Comparison of ENCODE assay signal across 10 cellular contexts in the genomic region with DNA sequence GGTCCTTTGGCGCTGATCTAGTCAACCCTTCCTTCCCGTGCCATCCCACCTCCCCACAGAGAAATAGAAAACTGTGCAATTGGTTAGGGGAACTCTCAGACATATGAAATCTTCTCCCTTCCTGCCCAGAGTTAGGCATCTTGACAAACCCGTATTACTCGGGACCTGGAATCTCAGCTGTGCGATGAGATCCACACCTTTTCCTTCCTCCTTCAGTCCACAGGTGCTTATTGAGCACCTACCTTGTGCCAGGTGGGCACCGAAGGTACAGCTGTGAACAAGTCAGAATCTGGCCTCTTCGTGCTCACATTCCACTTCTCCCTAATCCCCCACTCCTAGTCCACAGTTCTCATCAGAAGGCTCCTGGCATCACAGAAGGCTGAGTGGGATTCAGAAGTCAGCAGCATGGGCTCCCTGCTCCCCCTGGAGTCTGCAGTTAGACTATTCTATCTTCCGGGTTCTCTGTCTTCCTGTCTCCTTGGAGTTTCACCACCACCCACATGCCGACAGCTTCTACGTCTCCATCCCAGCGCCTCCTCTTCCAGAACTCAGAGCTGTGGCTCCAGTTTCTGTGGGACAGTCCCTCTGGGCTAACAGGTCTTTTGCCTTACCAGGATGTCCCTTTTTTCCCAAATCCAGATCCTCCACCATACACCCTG. TPM values are rescaled to one million over a fixed set of nuclear protein-coding genes. Genes with fewer than 3 reads are reported as not detected.
DNase-seq lines count a peak whose midpoint lies in the region; ATAC-seq and TF ChIP-seq lines count a peak whose summit lies in the region.
"Had no signal": no experiment of that assay in that cellular context is flagged by ENCODE, and none has a peak within 500 bp of the region (broad histone marks: within the 10 kb centered on the region; RNA-seq: fewer than 3 reads in every experiment).

No MANE protein-coding gene starts in this region.

- DNase-seq in AG09319 (ENCODE audit: extremely low read depth, low read depth) (no peak), Daoy (ENCODE audit: low read depth) (peak; percentile 45), RPMI7951 (ENCODE audit: low read depth) (peak; percentile 17), fibroblast of villous mesenchyme (ENCODE audit: low read depth) (peak; percentile 14), NAMALWA (ENCODE audit: low spot score) (no peak), HAP-1 (ENCODE audit: low spot score in 2 of 2) (no peak)
- DNase-seq in CD8-positive, alpha-beta memory T cell, result no peak

- ATAC-seq in HG02642 (IDR thresholded peaks at IDR 0.05; ENCODE audit: poor library complexity, unreplicated experiment), result no peak

- in situ Hi-C loops in HAP-1 (cut with MboI; ENCODE audit: low sequenced_read_pairs), result loop anchor here (5.0 kb wide), 1 partner anchor 81 kb away; no protein-coding TSS in a partner anchor

- no peaks in the 10 kb centered on the region for H3K9me3 ChIP-seq in HAP-1
- H3K9me3 ChIP-seq in CD8-positive, alpha-beta memory T cell (ENCODE audit: low read length), result no peaks in the 10 kb centered on the region

- 0 out of 2 replicates have a peak, but pooled peaks have one; percentile 1 for TF ChIP-seq CTCF in AG09319 (IDR thresholded peaks at IDR 0.05; ENCODE audit: low read depth, low read length)
- TF ChIP-seq CTCF in fibroblast of villous mesenchyme (IDR thresholded peaks at IDR 0.05; ENCODE audit: insufficient read depth, low read depth, low read length), result peak; percentile 14

- no peaks in the 10 kb centered on the region for H3K9me3 Mint-ChIP-seq in CD8-positive, alpha-beta memory T cell
- H3K9me3 Mint-ChIP-seq: stimulated activated memory B cell treated with anti-CD40 and anti-IgM and Interleukin-4, amounts not matched to agents 10 μg/mL and 1 μg/mL and 100 μg/mL, for 72 hours had no signal

- POLR2A ChIA-PET in CD8-positive, alpha-beta memory T cell (lab: Charles Lee), result no interaction called here

- H3K4me1 Mint-ChIP-seq in CD8-positive, alpha-beta memory T cell, result peaks cover 0 to 2% (median 0%) of the 10 kb centered on the region in 3 donors

- no peak overlapping the region for H3K27ac ChIP-seq in CD8-positive, alpha-beta memory T cell (ENCODE audit: low read depth, low read length)

- H3K4me3 ChIP-seq in fibroblast of villous mesenchyme (ENCODE audit: low read depth, low read length) (no peak overlapping the region), HAP-1 (no peak overlapping the region)
- H3K4me3 ChIP-seq in CD8-positive, alpha-beta memory T cell (ENCODE audit: low read length), result no peak overlapping the region

- peak overlapping the region in 1 of 8 donors; percentile 21 for H3K27ac Mint-ChIP-seq in CD8-positive, alpha-beta memory T cell
- H3K27ac Mint-ChIP-seq: stimulated activated memory B cell treated with anti-CD40 and anti-IgM and Interleukin-4, amounts not matched to agents 10 μg/mL and 1 μg/mL and 100 μg/mL, for 72 hours had no signal

- 0 out of 2 replicates have a peak, but pooled peaks cover 2% of the 10 kb centered on the region for H3K4me1 ChIP-seq in HAP-1
- H3K4me1 ChIP-seq in CD8-positive, alpha-beta memory T cell (ENCODE audit: insufficient read depth, low read length), result peaks cover 4% of the 10 kb centered on the region

- peaks cover 10% of the 10 kb centered on the region for H3K27me3 ChIP-seq in HAP-1 (ENCODE audit: low read depth)
- peaks cover 6% of the 10 kb centered on the region for H3K27me3 ChIP-seq in CD8-positive, alpha-beta memory T cell (ENCODE audit: insufficient read depth, low read length, poor library complexity, severe bottlenecking)

- H3K36me3 ChIP-seq in HAP-1 (replicated peaks), result no peaks in the 10 kb centered on the region
- no peaks in the 10 kb centered on the region for H3K36me3 ChIP-seq in CD8-positive, alpha-beta memory T cell (ENCODE audit: insufficient read depth, low read length)

- H3K27me3 Mint-ChIP-seq in CD8-positive, alpha-beta memory T cell, result peaks cover 4 to 47% of the 10 kb centered on the region in 2 donors

- peak overlapping the region in 1 of 7 donors; percentile 28 for H3K4me3 Mint-ChIP-seq in CD8-positive, alpha-beta memory T cell
- H3K4me3 Mint-ChIP-seq: stimulated activated memory B cell treated with anti-CD40 and anti-IgM and Interleukin-4, amounts not matched to agents 10 μg/mL and 1 μg/mL and 100 μg/mL, for 72 hours had no signal

- H3K36me3 Mint-ChIP-seq in CD8-positive, alpha-beta memory T cell, result no peaks in the 10 kb centered on the region
- H3K36me3 Mint-ChIP-seq: stimulated activated memory B cell treated with anti-CD40 and anti-IgM and Interleukin-4, amounts not matched to agents 10 μg/mL and 1 μg/mL and 100 μg/mL, for 72 hours had no signal

- CTCF ChIA-PET in CD8-positive, alpha-beta memory T cell (lab: Charles Lee), result interaction anchor here (0.9 to 4.7 kb wide), 10 partner anchors 12 to 196 kb away, joined by 3 to 35 read pairs (median 4); no protein-coding TSS in a partner anchor

RNA-seq across cellular contexts. Expression of gene KNCN, which starts 23.0 kb away (rescaled TPM):
- total RNA-seq in Daoy (2014; rRNA removed; shearing (Covaris generic)), result not detected in 2 replicates
- not detected in 2 replicates for total RNA-seq in RPMI7951 (2014; rRNA removed; shearing (Covaris generic))
- not detected in 2 replicates for total RNA-seq in fibroblast of villous mesenchyme
- total RNA-seq in CD8-positive, alpha-beta memory T cell, result not detected
- polyA plus RNA-seq in CD8-positive, alpha-beta memory T cell, result not detected
- total RNA-seq: dermis microvascular lymphatic vessel endothelial cell had no signal

RNA-seq across cellular contexts. Expression of gene DMBX1, which starts 38.8 kb away (rescaled TPM):
- 0.80 and 2.1 TPM in 2 replicates for total RNA-seq in Daoy (2014; rRNA removed; shearing (Covaris generic))
- not detected in 2 replicates for total RNA-seq in RPMI7951 (2014; rRNA removed; shearing (Covaris generic))
- not detected in 2 replicates for total RNA-seq in fibroblast of villous mesenchyme
- total RNA-seq in CD8-positive, alpha-beta memory T cell, result not detected
- not detected for polyA plus RNA-seq in CD8-positive, alpha-beta memory T cell
- total RNA-seq: dermis microvascular lymphatic vessel endothelial cell had no signal

Comparison
In these comparisons a context has a peak if more than half of its experiments do, and no peak if none do; other contexts are left out.
1. DNase-seq: peak in Daoy (single experiment), RPMI7951 (single experiment) and fibroblast of villous mesenchyme (single experiment); none in AG09319 (single experiment), NAMALWA (single experiment), HAP-1 (0 of 2) and CD8-positive, alpha-beta memory T cell (0 of 5).